ENCODE assay signal across 8 cellular contexts in the genomic region with DNA sequence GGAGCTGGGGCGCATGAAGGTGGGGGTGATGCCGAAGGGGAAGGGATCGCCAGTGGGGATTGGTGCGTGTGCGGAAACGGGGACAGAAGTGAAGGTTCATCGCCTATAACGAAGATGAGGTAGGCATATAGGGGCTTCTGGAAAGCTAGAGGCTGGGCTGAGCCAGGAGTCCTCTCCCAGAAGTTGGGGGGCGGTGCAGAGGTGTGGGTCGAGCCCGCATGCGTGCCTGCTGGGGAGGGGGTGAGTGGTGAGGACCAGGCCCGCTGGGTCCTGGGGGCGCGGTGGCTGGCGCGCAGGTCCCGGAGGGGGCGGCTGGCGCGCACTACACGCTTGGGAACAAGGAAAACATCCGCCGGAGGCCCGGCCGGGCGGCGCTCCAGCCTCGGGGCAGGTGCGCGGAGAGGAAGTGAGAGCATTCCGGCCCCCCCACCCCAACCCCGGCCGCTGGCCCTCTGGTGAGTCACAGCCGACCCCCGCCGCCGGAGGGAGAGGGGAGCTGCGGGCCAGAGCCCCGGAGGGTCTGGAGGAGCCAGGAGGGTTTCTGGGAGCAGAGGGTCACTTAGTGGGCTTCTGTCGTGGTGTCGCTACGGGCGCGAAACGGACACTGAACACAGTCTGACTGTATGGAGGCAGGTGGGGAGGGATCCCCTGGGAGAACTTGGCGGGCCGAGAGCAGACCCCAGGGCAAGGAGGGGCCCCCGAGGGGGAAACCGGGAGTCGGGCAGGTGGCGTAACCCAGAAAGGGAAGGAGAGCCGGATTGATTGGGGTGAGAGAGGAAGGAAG. TPM values are rescaled to one million over a fixed set of nuclear protein-coding genes. Genes with fewer than 3 reads are reported as not detected.
DNase-seq lines count a peak whose midpoint lies in the region; ATAC-seq and TF ChIP-seq lines count a peak whose summit lies in the region.

No MANE protein-coding gene starts in this region.

- H3K9ac ChIP-seq in smooth muscle cell (ENCODE audit: low read depth) = peak overlapping the region; percentile 64

- intact Hi-C loops in breast epithelium (cut with DNase I; ENCODE audit: low total_unique reads) = no loop called here

- H3K79me2 ChIP-seq in smooth muscle cell (ENCODE audit: low read depth) = no peaks in the 10 kb centered on the region

- 4% methylated on average over 34 of the region's 53 CpGs for WGBS in smooth muscle cell (ENCODE audit: low lambda C conversion rate)

- in situ Hi-C loops in KBM-7 (cut with MboI; ENCODE audit: low pct_unique_long_range_greater_than_20kb, low sequenced_read_pairs) = no loop called here

- H3K4me2 ChIP-seq in smooth muscle cell = peak overlapping the region; percentile 86

- peak; percentile 54 for ATAC-seq in GM21447 (IDR thresholded peaks at IDR 0.05; ENCODE audit: unreplicated experiment)

- no peaks in the 10 kb centered on the region for H3K36me3 ChIP-seq in breast epithelium
- H3K36me3 ChIP-seq in smooth muscle cell (ENCODE audit: low read depth) = no peaks in the 10 kb centered on the region

- no peaks in the 10 kb centered on the region for H3K9me3 ChIP-seq in breast epithelium
- no peaks in the 10 kb centered on the region for H3K9me3 ChIP-seq in smooth muscle cell (replicated peaks; ENCODE audit: low read depth)

- H3K27ac ChIP-seq in breast epithelium = peak overlapping the region; percentile 94 to 95
- no peak overlapping the region for H3K27ac ChIP-seq in smooth muscle cell (ENCODE audit: low read depth)

- H3K4me1 ChIP-seq in breast epithelium (peaks cover 3 to 11% of the 10 kb centered on the region in 2 donors), smooth muscle cell (ENCODE audit: low read depth) (no peaks in the 10 kb centered on the region)

- peak overlapping the region; percentile 40 to 78 (median 72) for H3K4me3 ChIP-seq in breast epithelium
- H3K4me3 ChIP-seq in smooth muscle cell = peak overlapping the region; percentile 55

- H2AFZ ChIP-seq in smooth muscle cell (ENCODE audit: low read depth) = no peak overlapping the region

- no peak for TF ChIP-seq POLR2A in breast epithelium (IDR thresholded peaks at IDR 0.05)

- TF ChIP-seq CTCF in breast epithelium (IDR thresholded peaks at IDR 0.05) (peak in 2 of 3 donors; percentile 37 to 79), smooth muscle cell (IDR thresholded peaks at IDR 0.05; ENCODE audit: borderline replicate concordance, insufficient read depth, poor library complexity, severe bottlenecking) (no peak)

- H3K27me3 ChIP-seq in breast epithelium (no peaks in the 10 kb centered on the region), smooth muscle cell (ENCODE audit: low read depth) (peaks cover 6% of the 10 kb centered on the region)

- no peaks in the 10 kb centered on the region for H3F3A ChIP-seq in smooth muscle cell (ENCODE audit: low read depth)

- H4K20me1 ChIP-seq in smooth muscle cell (ENCODE audit: low read depth) = no peaks in the 10 kb centered on the region

- peak; percentile 86 for DNase-seq in DMS153 treated with DMSO at 0.1 percent for 48 hours (lab: John Stamatoyannopoulos, UW; ENCODE audit: unreplicated experiment)
- peak; percentile 69 for DNase-seq in KBM-7
- DNase-seq in SW480 (ENCODE audit: low spot score) = peak; percentile 80
- DNase-seq in breast epithelium (ENCODE audit: low spot score in 2 of 2) = peak; percentile 57 to 66
- peak; percentile 48 for DNase-seq in inferior parietal cortex (ENCODE audit: extremely low spot score)
- no peak for DNase-seq in smooth muscle cell (lab: John Stamatoyannopoulos, UW; ENCODE audit: unreplicated experiment)
- no peak for DNase-seq in OCI-M2 (lab: John Stamatoyannopoulos, UW; ENCODE audit: unreplicated experiment)

RNA-seq across cellular contexts. Expression of gene MSMP, which starts 2.9 kb away (rescaled TPM):
- total RNA-seq in breast epithelium (not detected), smooth muscle cell (not detected in 2 replicates)
- not detected in 2 replicates for polyA plus RNA-seq in smooth muscle cell

RNA-seq across cellular contexts. Expression of gene RGP1, which starts 7.8 kb away (rescaled TPM):
- 10 to 100 TPM; 16.7 to 20.1 (median 17.4) TPM for total RNA-seq in breast epithelium
- total RNA-seq in smooth muscle cell = 15.3 and 18.3 TPM in 2 replicates
- 12.8 and 14.6 TPM in 2 replicates for polyA plus RNA-seq in smooth muscle cell

RNA-seq across cellular contexts. Expression of gene GBA2, which starts 7.9 kb away (rescaled TPM):
- 10 to 100 TPM; 44.5 to 63.8 (median 57.0) TPM for total RNA-seq in breast epithelium
- 33.8 and 37.8 TPM in 2 replicates for total RNA-seq in smooth muscle cell
- 35.3 and 52.7 TPM in 2 replicates for polyA plus RNA-seq in smooth muscle cell

RNA-seq across cellular contexts. Expression of gene CREB3, which starts 24.5 kb away (rescaled TPM):
- total RNA-seq in breast epithelium (10 to 100 TPM; 46.4 to 49.9 (median 47.2) TPM), smooth muscle cell (66.9 and 73.5 TPM in 2 replicates)
- polyA plus RNA-seq in smooth muscle cell = 81.0 and 99.2 TPM in 2 replicates

RNA-seq across cellular contexts. Expression of gene TLN1, which starts 24.9 kb away (rescaled TPM):
- total RNA-seq in breast epithelium (100 to 1,000 TPM; 163 to 497 (median 215) TPM), smooth muscle cell (130 and 150 TPM in 2 replicates)
- polyA plus RNA-seq in smooth muscle cell = 112 and 145 TPM in 2 replicates

Comparison
In these comparisons a context has a peak if more than half of its experiments do, and no peak if none do; other contexts are left out.
1. DNase-seq: peak in DMS153 treated with DMSO at 0.1 percent for 48 hours (single experiment), KBM-7 (single experiment), SW480 (single experiment), breast epithelium (2 of 2) and inferior parietal cortex (single experiment); none in smooth muscle cell (single experiment) and OCI-M2 (single experiment).